In genomic region chr9:6566409-6567139, GRCh38 we compare ENCODE assay signal across 9 cellular contexts.
A peak's percentile ranks its signal among the peaks of the same experiment; 100 is the strongest.
DNase-seq lines count a peak whose midpoint lies in the region; ATAC-seq and TF ChIP-seq lines count a peak whose summit lies in the region.
"Had no signal": no experiment of that assay in that cellular context is flagged by ENCODE, and none has a peak within 500 bp of the region (broad histone marks: within the 10 kb centered on the region; RNA-seq: fewer than 3 reads in every experiment).

No MANE protein-coding gene starts in this region.

- no peaks in the 10 kb centered on the region for H3K27me3 Mint-ChIP-seq in glutamatergic neuron (ENCODE audit: unreplicated experiment)

- ATAC-seq in HG03103 (IDR thresholded peaks at IDR 0.05; ENCODE audit: low read depth, unreplicated experiment), result peak; percentile 78

- DNase-seq in Daoy (ENCODE audit: low read depth) (peak; percentile 99), kidney tubule cell (ENCODE audit: low spot score) (peak; percentile 97), suprapubic skin (ENCODE audit: low spot score in 2 of 2) (no peak), NCI-H1694 (lab: John Stamatoyannopoulos, UW) (no peak), glutamatergic neuron (no peak)
- DNase-seq in activated CD8-positive, alpha-beta memory T cell treated with anti-CD3 and anti-CD28 coated beads, Interleukin-2, amount 50 U/mL, for 48 hours, result peak; percentile 64
- no peak for DNase-seq in effector CD4-positive, alpha-beta T cell

- H3K4me1 Mint-ChIP-seq in glutamatergic neuron (ENCODE audit: low read depth, unreplicated experiment), result peaks cover 5% of the 10 kb centered on the region

- no peaks in the 10 kb centered on the region for H3K36me3 Mint-ChIP-seq in glutamatergic neuron (ENCODE audit: unreplicated experiment)

- H3K27me3 ChIP-seq in suprapubic skin, result no peaks in the 10 kb centered on the region
- H3K27me3 ChIP-seq: uterus had no signal

- H3K4me3 ChIP-seq in suprapubic skin, result no peak overlapping the region
- H3K4me3 ChIP-seq: uterus had no signal

- no peak for TF ChIP-seq EP300 in suprapubic skin (IDR thresholded peaks at IDR 0.05)

- 59% methylated on average over 10 of the region's 10 CpGs for WGBS in suprapubic skin

- H3K36me3 ChIP-seq in suprapubic skin, result no peaks in the 10 kb centered on the region
- H3K36me3 ChIP-seq: uterus had no signal

- TF ChIP-seq POLR2A in suprapubic skin (IDR thresholded peaks at IDR 0.05), result no peak

- no peak overlapping the region for H3K27ac ChIP-seq in suprapubic skin
- H3K27ac ChIP-seq: uterus had no signal

- peaks cover 13% of the 10 kb centered on the region for H3K4me1 ChIP-seq in suprapubic skin
- H3K4me1 ChIP-seq: uterus had no signal

- H3K4me3 Mint-ChIP-seq in glutamatergic neuron (ENCODE audit: unreplicated experiment), result no peak overlapping the region

- no peaks in the 10 kb centered on the region for H3K9me3 ChIP-seq in suprapubic skin
- H3K9me3 ChIP-seq: uterus had no signal

- no peak overlapping the region for H3K27ac Mint-ChIP-seq in glutamatergic neuron (ENCODE audit: unreplicated experiment)

- H3K9me3 Mint-ChIP-seq in glutamatergic neuron (ENCODE audit: unreplicated experiment), result peaks cover 3% of the 10 kb centered on the region

- TF ChIP-seq CTCF in suprapubic skin (IDR thresholded peaks at IDR 0.05) (no peak), glutamatergic neuron (IDR thresholded peaks at IDR 0.05; ENCODE audit: partially characterized antibody, unreplicated experiment) (no peak)

Comparison
In these comparisons a context has a peak if more than half of its experiments do, and no peak if none do; other contexts are left out.
1. DNase-seq: peak in Daoy (single experiment), activated CD8-positive, alpha-beta memory T cell treated with anti-CD3 and anti-CD28 coated beads, Interleukin-2, amount 50 U/mL, for 48 hours (single experiment) and kidney tubule cell (single experiment); none in effector CD4-positive, alpha-beta T cell (single experiment), suprapubic skin (0 of 2), NCI-H1694 (single experiment) and glutamatergic neuron (single experiment).